In genomic region chr2:75222527-75222926, GRCh38 we compare ENCODE assay signal across 1 cellular context.
TF ChIP-seq lines count a peak whose summit lies in the region.

No MANE protein-coding gene starts in this region.

TF ChIP-seq in WTC11, 78 proteins besides CTCF, POLR2A, EP300 and RAD21 (continued from another document):
- TF ChIP-seq, protein P1, sequence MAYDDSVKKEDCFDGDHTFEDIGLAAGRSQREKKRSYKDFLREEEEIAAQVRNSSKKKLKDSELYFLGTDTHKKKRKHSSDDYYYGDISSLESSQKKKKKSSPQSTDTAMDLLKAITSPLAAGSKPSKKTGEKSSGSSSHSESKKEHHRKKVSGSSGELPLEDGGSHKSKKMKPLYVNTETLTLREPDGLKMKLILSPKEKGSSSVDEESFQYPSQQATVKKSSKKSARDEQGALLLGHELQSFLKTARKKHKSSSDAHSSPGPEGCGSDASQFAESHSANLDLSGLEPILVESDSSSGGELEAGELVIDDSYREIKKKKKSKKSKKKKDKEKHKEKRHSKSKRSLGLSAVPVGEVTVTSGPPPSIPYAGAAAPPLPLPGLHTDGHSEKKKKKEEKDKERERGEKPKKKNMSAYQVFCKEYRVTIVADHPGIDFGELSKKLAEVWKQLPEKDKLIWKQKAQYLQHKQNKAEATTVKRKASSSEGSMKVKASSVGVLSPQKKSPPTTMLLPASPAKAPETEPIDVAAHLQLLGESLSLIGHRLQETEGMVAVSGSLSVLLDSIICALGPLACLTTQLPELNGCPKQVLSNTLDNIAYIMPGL (CRISPR knock-in tag; IDR thresholded peaks at IDR 0.05), result no peak
